ENCODE assay signal across 13 cellular contexts in genomic region chr2:158984554-158985207, GRCh38. TPM values are rescaled to one million over a fixed set of nuclear protein-coding genes. Genes with fewer than 3 reads are reported as not detected.
DNase-seq lines count a peak whose midpoint lies in the region; ATAC-seq and TF ChIP-seq lines count a peak whose summit lies in the region.
"Had no signal": no experiment of that assay in that cellular context is flagged by ENCODE, and none has a peak within 500 bp of the region (broad histone marks: within the 10 kb centered on the region; RNA-seq: fewer than 3 reads in every experiment).

No MANE protein-coding gene starts in this region.

- H3K27ac ChIP-seq in naive thymus-derived CD4-positive, alpha-beta T cell (ENCODE audit: low read depth, low read length), result no peak overlapping the region
- H3K27ac ChIP-seq: BLaER1 had no signal

- H3K36me3 Mint-ChIP-seq in endothelial cell (ENCODE audit: low read depth, unreplicated experiment), result no peaks in the 10 kb centered on the region
- H3K36me3 Mint-ChIP-seq in nephron progenitor cell (ENCODE audit: low read depth), result peaks cover 44% of the 10 kb centered on the region
- H3K36me3 Mint-ChIP-seq in naive thymus-derived CD4-positive, alpha-beta T cell, result no peaks in the 10 kb centered on the region

- H3K4me3 Mint-ChIP-seq in endothelial cell (ENCODE audit: unreplicated experiment), result no peak overlapping the region
- H3K4me3 Mint-ChIP-seq in nephron progenitor cell, result no peak overlapping the region
- no peak overlapping the region for H3K4me3 Mint-ChIP-seq in naive thymus-derived CD4-positive, alpha-beta T cell
- H3K4me3 Mint-ChIP-seq: activated CD4-positive, alpha-beta T cell treated with anti-CD3 and anti-CD28 coated beads, Interleukin-2, amount 10 ng/mL, durations not matched to agents 24 days and 14 days had no signal

- H3K4me3 ChIP-seq in naive thymus-derived CD4-positive, alpha-beta T cell (ENCODE audit: low read length), result no peak overlapping the region
- H3K4me3 ChIP-seq: BLaER1 had no signal

- no peaks in the 10 kb centered on the region for H3K9me3 Mint-ChIP-seq in endothelial cell (ENCODE audit: unreplicated experiment)
- H3K9me3 Mint-ChIP-seq in nephron progenitor cell, result peaks cover 3% of the 10 kb centered on the region
- H3K9me3 Mint-ChIP-seq in naive thymus-derived CD4-positive, alpha-beta T cell, result peaks cover 0 to 2% (median 0%) of the 10 kb centered on the region in 11 donors
- H3K9me3 Mint-ChIP-seq: activated CD4-positive, alpha-beta T cell treated with anti-CD3 and anti-CD28 coated beads, Interleukin-2, amount 10 ng/mL, durations not matched to agents 24 days and 14 days had no signal

- H3K27ac Mint-ChIP-seq in endothelial cell (ENCODE audit: unreplicated experiment) (peak overlapping the region; percentile 38), nephron progenitor cell (peak overlapping the region; percentile 81)
- H3K27ac Mint-ChIP-seq in naive thymus-derived CD4-positive, alpha-beta T cell, result peak overlapping the region in 1 of 9 donors; percentile 51
- H3K27ac Mint-ChIP-seq: activated CD4-positive, alpha-beta T cell treated with anti-CD3 and anti-CD28 coated beads, Interleukin-2, amount 10 ng/mL, durations not matched to agents 24 days and 14 days had no signal

- no peaks in the 10 kb centered on the region for H3K36me3 ChIP-seq in naive thymus-derived CD4-positive, alpha-beta T cell (ENCODE audit: control insufficient read depth in 2 of 3, insufficient read depth in 3 of 3, low read length in 3 of 3)
- H3K36me3 ChIP-seq: BLaER1 had no signal

- no peaks in the 10 kb centered on the region for H3K9me3 ChIP-seq in naive thymus-derived CD4-positive, alpha-beta T cell (ENCODE audit: control insufficient read depth in 2 of 3, low read length in 3 of 3)
- H3K9me3 ChIP-seq: BLaER1 had no signal

- H3K4me1 ChIP-seq in naive thymus-derived CD4-positive, alpha-beta T cell (ENCODE audit: control insufficient read depth in 2 of 2, insufficient read depth in 2 of 2, low read length in 2 of 2), result no peaks in the 10 kb centered on the region
- H3K4me1 ChIP-seq: BLaER1 had no signal

- H3K27me3 Mint-ChIP-seq in endothelial cell (ENCODE audit: unreplicated experiment) (peaks cover 11% of the 10 kb centered on the region), nephron progenitor cell (ENCODE audit: low read depth, poor library complexity) (no peaks in the 10 kb centered on the region)
- peaks cover 0 to 17% (median 5%) of the 10 kb centered on the region in 5 donors for H3K27me3 Mint-ChIP-seq in naive thymus-derived CD4-positive, alpha-beta T cell

- POLR2A ChIA-PET in naive thymus-derived CD4-positive, alpha-beta T cell (lab: Charles Lee), result no interaction called here

- H3K4me1 Mint-ChIP-seq in endothelial cell (ENCODE audit: unreplicated experiment) (peaks cover 51% of the 10 kb centered on the region), nephron progenitor cell (peaks cover 61% of the 10 kb centered on the region)
- H3K4me1 Mint-ChIP-seq in naive thymus-derived CD4-positive, alpha-beta T cell, result peaks cover 0 to 4% (median 0%) of the 10 kb centered on the region in 7 donors
- H3K4me1 Mint-ChIP-seq: activated CD4-positive, alpha-beta T cell treated with anti-CD3 and anti-CD28 coated beads, Interleukin-2, amount 10 ng/mL, durations not matched to agents 24 days and 14 days had no signal

- TF ChIP-seq CTCF in endothelial cell (IDR thresholded peaks at IDR 0.05; ENCODE audit: unreplicated experiment) (no peak), nephron progenitor cell (IDR thresholded peaks at IDR 0.05) (no peak)

- ATAC-seq in GM18868 (IDR thresholded peaks at IDR 0.05; ENCODE audit: unreplicated experiment), result no peak
- ATAC-seq in naive thymus-derived CD4-positive, alpha-beta T cell, result no peak
- ATAC-seq in HG03520 (IDR thresholded peaks at IDR 0.05; ENCODE audit: unreplicated experiment), result no peak

- peak; percentile 35 for DNase-seq in DMS53 treated with DMSO at 0.1 percent for 48 hours (lab: John Stamatoyannopoulos, UW; ENCODE audit: unreplicated experiment)
- DNase-seq in NCI-H446 (lab: John Stamatoyannopoulos, UW), result peak; percentile 46 to 84
- DNase-seq in endothelial cell (ENCODE audit: low spot score), result no peak
- no peak for DNase-seq in nephron progenitor cell
- DNase-seq in naive thymus-derived CD4-positive, alpha-beta T cell, result no peak
- no peak for DNase-seq in NCI-H1105 treated with DMSO at 0.1 percent for 48 hours (lab: John Stamatoyannopoulos, UW)
- DNase-seq: activated CD4-positive, alpha-beta T cell treated with anti-CD3 and anti-CD28 coated beads, Interleukin-2, amount 10 ng/mL, durations not matched to agents 24 days and 14 days; activated naive CD4-positive, alpha-beta T cell treated with Interleukin-2 at 50 U/mL for 16 hours; midbrain; NCI-H1092 had no signal

- H3K27me3 ChIP-seq in naive thymus-derived CD4-positive, alpha-beta T cell (ENCODE audit: control insufficient read depth in 2 of 2, insufficient read depth in 2 of 2, low read length in 2 of 2), result no peaks in the 10 kb centered on the region
- H3K27me3 ChIP-seq: BLaER1 had no signal

- intact Hi-C loops in naive thymus-derived CD4-positive, alpha-beta T cell (cut with micrococcal nuclease), result no loop called here

- CTCF ChIA-PET in naive thymus-derived CD4-positive, alpha-beta T cell (lab: Charles Lee), result interaction anchor here (0.7 kb wide), 1 partner anchor 10 kb away, joined by 6 read pairs; no protein-coding TSS in a partner anchor

RNA-seq across cellular contexts. Expression of gene TANC1, which starts 16.2 kb away (rescaled TPM):
- total RNA-seq in endothelial cell (ENCODE audit: unreplicated experiment), result 84.1 TPM
- total RNA-seq in naive thymus-derived CD4-positive, alpha-beta T cell, result under 1 TPM; 0.13 to 0.39 (median 0.21) TPM
- polyA plus RNA-seq in naive thymus-derived CD4-positive, alpha-beta T cell, result under 1 TPM in 1 of 2 donors, not detected in 1; 0.22 TPM

Comparison
In these comparisons a context has a peak if more than half of its experiments do, and no peak if none do; other contexts are left out.
1. DNase-seq: peak in DMS53 treated with DMSO at 0.1 percent for 48 hours (single experiment) and NCI-H446 (2 of 2); none in endothelial cell (single experiment), nephron progenitor cell (single experiment), naive thymus-derived CD4-positive, alpha-beta T cell (0 of 9) and NCI-H1105 treated with DMSO at 0.1 percent for 48 hours (single experiment).
2. RNA of gene TANC1, which starts 16.2 kb away (total RNA-seq): 84.1 TPM in endothelial cell (single experiment); 0.13 to 0.39 TPM in naive thymus-derived CD4-positive, alpha-beta T cell; every median in the first group is over 10 times any median in the second.